ENCODE assay signal across 1 cellular context in the genomic region with DNA sequence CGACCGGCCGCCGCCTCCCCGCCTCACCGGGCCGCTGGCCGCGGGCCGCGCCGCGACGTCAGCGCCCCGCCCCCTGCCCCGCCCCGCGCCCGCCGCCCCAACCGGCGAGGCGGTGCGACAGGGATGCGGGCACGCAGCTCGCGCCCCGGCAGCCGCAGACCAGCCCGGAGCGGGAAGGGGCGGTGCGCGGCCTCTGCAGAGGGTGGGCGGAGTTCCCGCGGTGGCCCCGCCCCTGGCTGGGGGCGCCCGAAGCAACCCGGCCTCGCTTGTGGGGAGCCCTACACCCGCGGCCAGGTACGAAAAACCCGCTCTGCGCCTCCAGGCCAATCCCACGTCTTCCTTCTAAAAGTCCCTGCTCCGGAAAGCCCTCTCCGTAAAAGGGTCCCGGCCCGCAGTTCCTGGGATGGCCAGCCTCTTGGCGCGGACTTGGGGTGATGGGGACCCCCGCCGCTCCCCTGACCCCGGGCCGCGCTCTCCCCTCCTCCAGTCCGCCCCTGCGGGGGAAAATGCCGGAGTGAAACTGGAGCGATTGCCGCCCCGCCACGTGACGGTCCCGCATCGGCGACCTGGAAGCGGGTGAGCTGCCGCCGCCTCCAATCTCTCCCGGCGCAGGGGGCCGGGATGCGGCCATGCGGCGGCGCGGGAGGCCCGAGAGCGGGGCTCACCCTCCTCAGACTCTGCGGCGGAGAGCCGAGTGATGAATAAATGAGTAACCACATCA.
TF ChIP-seq lines count a peak whose summit lies in the region.

A gene with protein sequence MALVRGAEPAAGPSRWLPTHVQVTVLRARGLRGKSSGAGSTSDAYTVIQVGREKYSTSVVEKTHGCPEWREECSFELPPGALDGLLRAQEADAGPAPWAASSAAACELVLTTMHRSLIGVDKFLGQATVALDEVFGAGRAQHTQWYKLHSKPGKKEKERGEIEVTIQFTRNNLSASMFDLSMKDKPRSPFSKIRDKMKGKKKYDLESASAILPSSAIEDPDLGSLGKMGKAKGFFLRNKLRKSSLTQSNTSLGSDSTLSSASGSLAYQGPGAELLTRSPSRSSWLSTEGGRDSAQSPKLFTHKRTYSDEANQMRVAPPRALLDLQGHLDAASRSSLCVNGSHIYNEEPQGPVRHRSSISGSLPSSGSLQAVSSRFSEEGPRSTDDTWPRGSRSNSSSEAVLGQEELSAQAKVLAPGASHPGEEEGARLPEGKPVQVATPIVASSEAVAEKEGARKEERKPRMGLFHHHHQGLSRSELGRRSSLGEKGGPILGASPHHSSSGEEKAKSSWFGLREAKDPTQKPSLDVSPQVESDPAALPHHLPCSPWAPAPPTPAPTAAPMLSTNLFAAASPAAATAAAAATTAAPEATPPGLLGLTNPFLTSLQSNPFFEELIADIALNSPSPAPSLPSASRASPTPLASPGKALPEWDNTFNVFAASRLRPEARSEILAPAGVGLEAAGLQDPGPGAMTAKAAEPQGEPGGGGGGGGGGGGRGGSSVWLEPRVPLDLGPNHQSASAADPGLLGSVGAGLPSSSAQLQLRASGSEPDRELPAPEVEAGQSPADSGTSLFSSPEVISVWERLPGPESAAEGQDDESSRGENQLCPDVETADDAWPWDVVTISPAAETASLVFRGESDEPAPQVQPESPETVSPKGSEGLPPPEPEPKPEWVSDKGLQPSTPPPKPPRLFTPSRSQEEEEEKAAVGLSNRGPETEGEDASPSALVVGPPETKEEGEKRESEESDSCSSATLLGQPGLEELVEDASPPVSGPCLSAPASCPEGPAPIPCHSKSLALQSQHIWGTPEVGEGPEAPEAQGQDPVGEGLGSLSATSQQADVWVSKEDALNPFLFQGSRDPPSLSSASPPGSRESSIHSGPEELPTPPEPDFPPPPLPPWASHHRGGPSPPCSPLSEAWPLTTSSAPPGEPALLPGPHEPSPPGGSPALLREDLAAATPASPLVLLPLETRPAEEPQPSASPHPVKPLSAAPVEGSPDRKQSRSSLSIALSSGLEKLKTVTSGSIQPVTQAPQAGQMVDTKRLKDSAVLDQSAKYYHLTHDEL (N-terminal part only) (minus strand): TSS at position 36 of the 721 bp plus-strand sequence. CDS start 171 bp downstream, outside the sequence.

TF ChIP-seq in HepG2, 621 proteins besides CTCF, POLR2A, EP300 and RAD21 (continued from another document and continues in another):
- TF ChIP-seq, protein P1, sequence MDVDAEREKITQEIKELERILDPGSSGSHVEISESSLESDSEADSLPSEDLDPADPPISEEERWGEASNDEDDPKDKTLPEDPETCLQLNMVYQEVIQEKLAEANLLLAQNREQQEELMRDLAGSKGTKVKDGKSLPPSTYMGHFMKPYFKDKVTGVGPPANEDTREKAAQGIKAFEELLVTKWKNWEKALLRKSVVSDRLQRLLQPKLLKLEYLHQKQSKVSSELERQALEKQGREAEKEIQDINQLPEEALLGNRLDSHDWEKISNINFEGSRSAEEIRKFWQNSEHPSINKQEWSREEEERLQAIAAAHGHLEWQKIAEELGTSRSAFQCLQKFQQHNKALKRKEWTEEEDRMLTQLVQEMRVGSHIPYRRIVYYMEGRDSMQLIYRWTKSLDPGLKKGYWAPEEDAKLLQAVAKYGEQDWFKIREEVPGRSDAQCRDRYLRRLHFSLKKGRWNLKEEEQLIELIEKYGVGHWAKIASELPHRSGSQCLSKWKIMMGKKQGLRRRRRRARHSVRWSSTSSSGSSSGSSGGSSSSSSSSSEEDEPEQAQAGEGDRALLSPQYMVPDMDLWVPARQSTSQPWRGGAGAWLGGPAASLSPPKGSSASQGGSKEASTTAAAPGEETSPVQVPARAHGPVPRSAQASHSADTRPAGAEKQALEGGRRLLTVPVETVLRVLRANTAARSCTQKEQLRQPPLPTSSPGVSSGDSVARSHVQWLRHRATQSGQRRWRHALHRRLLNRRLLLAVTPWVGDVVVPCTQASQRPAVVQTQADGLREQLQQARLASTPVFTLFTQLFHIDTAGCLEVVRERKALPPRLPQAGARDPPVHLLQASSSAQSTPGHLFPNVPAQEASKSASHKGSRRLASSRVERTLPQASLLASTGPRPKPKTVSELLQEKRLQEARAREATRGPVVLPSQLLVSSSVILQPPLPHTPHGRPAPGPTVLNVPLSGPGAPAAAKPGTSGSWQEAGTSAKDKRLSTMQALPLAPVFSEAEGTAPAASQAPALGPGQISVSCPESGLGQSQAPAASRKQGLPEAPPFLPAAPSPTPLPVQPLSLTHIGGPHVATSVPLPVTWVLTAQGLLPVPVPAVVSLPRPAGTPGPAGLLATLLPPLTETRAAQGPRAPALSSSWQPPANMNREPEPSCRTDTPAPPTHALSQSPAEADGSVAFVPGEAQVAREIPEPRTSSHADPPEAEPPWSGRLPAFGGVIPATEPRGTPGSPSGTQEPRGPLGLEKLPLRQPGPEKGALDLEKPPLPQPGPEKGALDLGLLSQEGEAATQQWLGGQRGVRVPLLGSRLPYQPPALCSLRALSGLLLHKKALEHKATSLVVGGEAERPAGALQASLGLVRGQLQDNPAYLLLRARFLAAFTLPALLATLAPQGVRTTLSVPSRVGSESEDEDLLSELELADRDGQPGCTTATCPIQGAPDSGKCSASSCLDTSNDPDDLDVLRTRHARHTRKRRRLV (CRISPR knock-in tag; IDR thresholded peaks at IDR 0.05), result peak; percentile 90
- TF ChIP-seq RXRA (CRISPR knock-in tag; IDR thresholded peaks at IDR 0.05) (no peak), TOE1 (CRISPR knock-in tag; IDR thresholded peaks at IDR 0.05) (no peak), ZBTB8A (CRISPR knock-in tag; IDR thresholded peaks at IDR 0.05; ENCODE audit: borderline replicate concordance, low read depth) (no peak), NCOA1 (CRISPR knock-in tag; IDR thresholded peaks at IDR 0.05) (no peak), FIP1L1 (IDR thresholded peaks at IDR 0.05; ENCODE audit: borderline replicate concordance, insufficient read depth, low read depth, low read length) (no peak), ZNF501 (CRISPR knock-in tag; IDR thresholded peaks at IDR 0.05) (peak; percentile 96), SP5 (CRISPR knock-in tag; IDR thresholded peaks at IDR 0.05; ENCODE audit: borderline replicate concordance, low read depth) (peak; percentile 59), IRF2 (CRISPR knock-in tag; IDR thresholded peaks at IDR 0.05) (peak; percentile 53; the same call in 1 of the 2 replicates), TFAP4 (IDR thresholded peaks at IDR 0.05; ENCODE audit: borderline replicate concordance, low read depth) (no peak), ATF7 (IDR thresholded peaks at IDR 0.05) (no peak), ATF7 (CRISPR knock-in tag; IDR thresholded peaks at IDR 0.05) (0 out of 2 replicates have a peak, but pooled peaks have one; percentile 43), ZBTB20 (CRISPR knock-in tag; IDR thresholded peaks at IDR 0.05; ENCODE audit: borderline replicate concordance, low read depth) (no peak; the same call in 1 of the 2 replicates), ZNF331 (CRISPR knock-in tag; IDR thresholded peaks at IDR 0.05) (0 out of 2 replicates have a peak, but pooled peaks have one; percentile 10), CHD4 (IDR thresholded peaks at IDR 0.05; ENCODE audit: borderline replicate concordance, low read length) (no peak; the same call in 1 of the 2 replicates), GLI4 (CRISPR knock-in tag; IDR thresholded peaks at IDR 0.05; ENCODE audit: borderline replicate concordance) (no peak), NR1H2 (CRISPR knock-in tag; IDR thresholded peaks at IDR 0.05; ENCODE audit: borderline replicate concordance, low read depth) (no peak), MATR3 (CRISPR knock-in tag; IDR thresholded peaks at IDR 0.05) (no peak), KDM6A (CRISPR knock-in tag; IDR thresholded peaks at IDR 0.05; ENCODE audit: low read depth) (no peak), POLR2AphosphoS2 (IDR thresholded peaks at IDR 0.05; ENCODE audit: low read depth, low read length) (no peak), AGO2 (optimal IDR thresholded peaks at IDR 0.05; ENCODE audit: low read depth, low read length) (no peak), ZFP91 (CRISPR knock-in tag; IDR thresholded peaks at IDR 0.05; ENCODE audit: borderline replicate concordance) (peak; percentile 79; the same call in 1 of the 2 replicates), ZNF510 (CRISPR knock-in tag; IDR thresholded peaks at IDR 0.05; ENCODE audit: low read depth) (peak; percentile 76; the same call in 1 of the 2 replicates), JARID2 (CRISPR knock-in tag; IDR thresholded peaks at IDR 0.05; ENCODE audit: insufficient replicate concordance) (peak; percentile 35), ZNF18 (CRISPR knock-in tag; IDR thresholded peaks at IDR 0.05; ENCODE audit: insufficient replicate concordance) (peak; percentile 48)
- TF ChIP-seq, protein P2, sequence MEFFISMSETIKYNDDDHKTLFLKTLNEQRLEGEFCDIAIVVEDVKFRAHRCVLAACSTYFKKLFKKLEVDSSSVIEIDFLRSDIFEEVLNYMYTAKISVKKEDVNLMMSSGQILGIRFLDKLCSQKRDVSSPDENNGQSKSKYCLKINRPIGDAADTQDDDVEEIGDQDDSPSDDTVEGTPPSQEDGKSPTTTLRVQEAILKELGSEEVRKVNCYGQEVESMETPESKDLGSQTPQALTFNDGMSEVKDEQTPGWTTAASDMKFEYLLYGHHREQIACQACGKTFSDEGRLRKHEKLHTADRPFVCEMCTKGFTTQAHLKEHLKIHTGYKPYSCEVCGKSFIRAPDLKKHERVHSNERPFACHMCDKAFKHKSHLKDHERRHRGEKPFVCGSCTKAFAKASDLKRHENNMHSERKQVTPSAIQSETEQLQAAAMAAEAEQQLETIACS (CRISPR knock-in tag; IDR thresholded peaks at IDR 0.05), result peak; percentile 7; the same call in 1 of the 2 replicates
- TF ChIP-seq, protein P3, sequence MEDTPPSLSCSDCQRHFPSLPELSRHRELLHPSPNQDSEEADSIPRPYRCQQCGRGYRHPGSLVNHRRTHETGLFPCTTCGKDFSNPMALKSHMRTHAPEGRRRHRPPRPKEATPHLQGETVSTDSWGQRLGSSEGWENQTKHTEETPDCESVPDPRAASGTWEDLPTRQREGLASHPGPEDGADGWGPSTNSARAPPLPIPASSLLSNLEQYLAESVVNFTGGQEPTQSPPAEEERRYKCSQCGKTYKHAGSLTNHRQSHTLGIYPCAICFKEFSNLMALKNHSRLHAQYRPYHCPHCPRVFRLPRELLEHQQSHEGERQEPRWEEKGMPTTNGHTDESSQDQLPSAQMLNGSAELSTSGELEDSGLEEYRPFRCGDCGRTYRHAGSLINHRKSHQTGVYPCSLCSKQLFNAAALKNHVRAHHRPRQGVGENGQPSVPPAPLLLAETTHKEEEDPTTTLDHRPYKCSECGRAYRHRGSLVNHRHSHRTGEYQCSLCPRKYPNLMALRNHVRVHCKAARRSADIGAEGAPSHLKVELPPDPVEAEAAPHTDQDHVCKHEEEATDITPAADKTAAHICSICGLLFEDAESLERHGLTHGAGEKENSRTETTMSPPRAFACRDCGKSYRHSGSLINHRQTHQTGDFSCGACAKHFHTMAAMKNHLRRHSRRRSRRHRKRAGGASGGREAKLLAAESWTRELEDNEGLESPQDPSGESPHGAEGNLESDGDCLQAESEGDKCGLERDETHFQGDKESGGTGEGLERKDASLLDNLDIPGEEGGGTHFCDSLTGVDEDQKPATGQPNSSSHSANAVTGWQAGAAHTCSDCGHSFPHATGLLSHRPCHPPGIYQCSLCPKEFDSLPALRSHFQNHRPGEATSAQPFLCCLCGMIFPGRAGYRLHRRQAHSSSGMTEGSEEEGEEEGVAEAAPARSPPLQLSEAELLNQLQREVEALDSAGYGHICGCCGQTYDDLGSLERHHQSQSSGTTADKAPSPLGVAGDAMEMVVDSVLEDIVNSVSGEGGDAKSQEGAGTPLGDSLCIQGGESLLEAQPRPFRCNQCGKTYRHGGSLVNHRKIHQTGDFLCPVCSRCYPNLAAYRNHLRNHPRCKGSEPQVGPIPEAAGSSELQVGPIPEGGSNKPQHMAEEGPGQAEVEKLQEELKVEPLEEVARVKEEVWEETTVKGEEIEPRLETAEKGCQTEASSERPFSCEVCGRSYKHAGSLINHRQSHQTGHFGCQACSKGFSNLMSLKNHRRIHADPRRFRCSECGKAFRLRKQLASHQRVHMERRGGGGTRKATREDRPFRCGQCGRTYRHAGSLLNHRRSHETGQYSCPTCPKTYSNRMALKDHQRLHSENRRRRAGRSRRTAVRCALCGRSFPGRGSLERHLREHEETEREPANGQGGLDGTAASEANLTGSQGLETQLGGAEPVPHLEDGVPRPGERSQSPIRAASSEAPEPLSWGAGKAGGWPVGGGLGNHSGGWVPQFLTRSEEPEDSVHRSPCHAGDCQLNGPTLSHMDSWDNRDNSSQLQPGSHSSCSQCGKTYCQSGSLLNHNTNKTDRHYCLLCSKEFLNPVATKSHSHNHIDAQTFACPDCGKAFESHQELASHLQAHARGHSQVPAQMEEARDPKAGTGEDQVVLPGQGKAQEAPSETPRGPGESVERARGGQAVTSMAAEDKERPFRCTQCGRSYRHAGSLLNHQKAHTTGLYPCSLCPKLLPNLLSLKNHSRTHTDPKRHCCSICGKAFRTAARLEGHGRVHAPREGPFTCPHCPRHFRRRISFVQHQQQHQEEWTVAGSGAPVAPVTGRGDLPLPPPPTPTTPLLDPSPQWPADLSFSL (CRISPR knock-in tag; IDR thresholded peaks at IDR 0.05), result no peak
